8 cellular contexts compared by ENCODE assay signal in genomic region chr12:112012775-112013600, GRCh38. TPM values are rescaled to one million over a fixed set of nuclear protein-coding genes. Genes with fewer than 3 reads are reported as not detected.
DNase-seq lines count a peak whose midpoint lies in the region; ATAC-seq, FAIRE-seq and TF ChIP-seq lines count a peak whose summit lies in the region.

Gene ERP29, plus strand, starts transcription at chr12:112013426. Its CDS starts 40 bp downstream, at chr12:112013466.
Gene TMEM116, minus strand, starts transcription at chr12:112013165. Its CDS starts 7,895 bp downstream, at chr12:112005270.

- peak; percentile 70 for ATAC-seq in HG02840 (IDR thresholded peaks at IDR 0.05; ENCODE audit: low FRiP score, unreplicated experiment)
- ATAC-seq in T-cell (replicated peaks in 1 of 4): peak; percentile 83 to 89 (median 87)
- ATAC-seq in left cardiac atrium: peak; percentile 95 to 96

- CTCF ChIA-PET in T-cell (lab: Charles Lee): interaction anchor here (0.6 to 2.4 kb wide), 24 partner anchors 9 to 172 kb away, joined by 3 to 60 read pairs (median 4); partner anchors contain the start of gene NAA25 (in 1 of the 2)

- H3K27ac ChIP-seq in adrenal gland: peak within 1 kb of the TSS; percentile 96 to 99 (median 98)

- DNase-seq in GM12891 (ENCODE audit: insufficient read length, low spot score) (peak; percentile 95), NCI-H1436 treated with DMSO at 0.1 percent for 48 hours (lab: John Stamatoyannopoulos, UW) (peak; percentile 97), T-cell (peak; percentile 98 to 100 (median 100)), adrenal gland (peak; percentile 99 to 100 (median 100)), left cardiac atrium (peak; percentile 100), progenitor cell of endocrine pancreas (ENCODE audit: low spot score, unreplicated experiment) (peak; percentile 100), ureter (ENCODE audit: low spot score) (peak; percentile 100)

- POLR2A ChIA-PET in T-cell (lab: Charles Lee): interaction anchor here (0.6 to 2.4 kb wide), 9 partner anchors 8 to 171 kb away, joined by 3 to 13 read pairs (median 4); partner anchors contain the start of genes MAPKAPK5 (in 1 of the 2) and TRAFD1 (in 1 of the 2)

- WGBS in adrenal gland, 4 donors: 0 to 1% (median 0%) methylated on average over 22 to 67 of the region's 67 CpGs

- H3K9me3 Mint-ChIP-seq in T-cell (peaks cover 0 to 7% (median 4%) of the 10 kb centered on the region in 3 donors), progenitor cell of endocrine pancreas (ENCODE audit: low read depth) (peaks cover 7% of the 10 kb centered on the region)

- peak; percentile 97 for FAIRE-seq in GM12891 (lab: Jason Lieb, UNC)

- peaks cover 57 to 68% (median 63%) of the 10 kb centered on the region in 3 donors for H3K4me1 Mint-ChIP-seq in T-cell
- peaks cover 25% of the 10 kb centered on the region for H3K4me1 Mint-ChIP-seq in progenitor cell of endocrine pancreas (ENCODE audit: low read depth)

- H3K36me3 ChIP-seq in adrenal gland (replicated peaks in 1 of 2): no peaks in the 10 kb centered on the region

- no peaks in the 10 kb centered on the region for H3K27me3 Mint-ChIP-seq in T-cell
- H3K27me3 Mint-ChIP-seq in progenitor cell of endocrine pancreas: no peaks in the 10 kb centered on the region

- H3K4me1 ChIP-seq in adrenal gland (replicated peaks in 1 of 2): peaks cover 18 to 19% of the 10 kb centered on the region in 2 donors

- peaks cover 28% of the 10 kb centered on the region for H3K36me3 Mint-ChIP-seq in T-cell
- peaks cover 20% of the 10 kb centered on the region for H3K36me3 Mint-ChIP-seq in progenitor cell of endocrine pancreas (ENCODE audit: insufficient read depth)

- no peaks in the 10 kb centered on the region for H3K27me3 ChIP-seq in adrenal gland

- TF ChIP-seq POLR2A in GM12891 (IDR thresholded peaks at IDR 0.05; ENCODE audit: low read depth, low read length) (peak; percentile 98), adrenal gland (IDR thresholded peaks at IDR 0.05) (peak; percentile 86 to 95)

- intact Hi-C loops in adrenal gland (cut with DNase I): no loop called here
- intact Hi-C loops in left cardiac atrium (cut with DNase I): loop anchor here in 1 of 2 donors (5.0 kb wide), 1 partner anchor 66 kb away; no protein-coding TSS in a partner anchor

- peak within 1 kb of the TSS; percentile 99 for H3K27ac Mint-ChIP-seq in T-cell
- H3K27ac Mint-ChIP-seq in progenitor cell of endocrine pancreas: peak within 1 kb of the TSS; percentile 98

- TF ChIP-seq CTCF in adrenal gland (IDR thresholded peaks at IDR 0.05) (peak; percentile 24 to 77 (median 68)), progenitor cell of endocrine pancreas (IDR thresholded peaks at IDR 0.05; ENCODE audit: unreplicated experiment) (peak; percentile 53)

- H3K4me3 Mint-ChIP-seq in T-cell (peak within 1 kb of the TSS; percentile 89 to 95 (median 94)), progenitor cell of endocrine pancreas (ENCODE audit: low read depth) (peak within 1 kb of the TSS; percentile 83)

- H3K4me3 ChIP-seq in adrenal gland: peak within 1 kb of the TSS; percentile 12 to 94 (median 66)

- H3K9me3 ChIP-seq in adrenal gland (replicated peaks in 1 of 3): no peaks in the 10 kb centered on the region

TF ChIP-seq in GM12891, 5 proteins besides CTCF, POLR2A, EP300 and RAD21:
- TF ChIP-seq TAF1 (IDR thresholded peaks at IDR 0.05; ENCODE audit: low read depth, low read length): peak; percentile 54
- TF ChIP-seq PAX5 (IDR thresholded peaks at IDR 0.05; ENCODE audit: insufficient read depth, low read length, severe bottlenecking): no peak
- TF ChIP-seq POLR2AphosphoS5 (IDR thresholded peaks at IDR 0.05; ENCODE audit: low read depth, low read length): peak; percentile 95
- TF ChIP-seq SPI1 (IDR thresholded peaks at IDR 0.05; ENCODE audit: low read depth, low read length): peak; percentile 63
- TF ChIP-seq POU2F2 (IDR thresholded peaks at IDR 0.05; ENCODE audit: low read depth, low read length): peak; percentile 49; the same call in 1 of the 2 replicates
TF ChIP-seq in GM12891: peak in this region for 4.

RNA-seq across cellular contexts. Expression of gene ERP29, which starts in this region (rescaled TPM):
- polyA plus RNA-seq in GM12891 (2012; ENCODE audit: low read depth, missing spikeins): 95.0 TPM
- total RNA-seq in T-cell (100 to 1,000 TPM; 114 to 175 (median 158) TPM), adrenal gland (100 to 1,000 TPM in 3 of 8 donors, 10 to 100 TPM in 5; 73.2 to 141 (median 93.8) TPM), left cardiac atrium (10 to 100 TPM; 42.2 to 52.3 TPM), progenitor cell of endocrine pancreas (138 and 144 TPM in 2 replicates), ureter (115 TPM)
- 100 to 1,000 TPM in 1 of 3 donors, 10 to 100 TPM in 2; 68.5 to 133 (median 83.3) TPM for polyA plus RNA-seq in adrenal gland

RNA-seq across cellular contexts. Expression of gene TMEM116, which starts in this region (rescaled TPM):
- 6.0 TPM for polyA plus RNA-seq in GM12891 (2012; ENCODE audit: low read depth, missing spikeins)
- total RNA-seq in T-cell: 10 to 100 TPM; 16.0 to 27.2 (median 25.8) TPM
- total RNA-seq in adrenal gland: 10 to 100 TPM in 7 of 8 donors, 1 to 10 TPM in 1; 10.0 to 32.4 (median 24.3) TPM
- polyA plus RNA-seq in adrenal gland: 10 to 100 TPM in 2 of 3 donors, 1 to 10 TPM in 1; 6.3 to 17.4 (median 13.3) TPM
- total RNA-seq in left cardiac atrium: 10 to 100 TPM; 11.8 to 18.8 TPM
- total RNA-seq in progenitor cell of endocrine pancreas: 11.6 and 13.1 TPM in 2 replicates
- total RNA-seq in ureter: 19.7 TPM

Comparison
In these comparisons a context has a peak if more than half of its experiments do, and no peak if none do; other contexts are left out.
1. Peak in every context shown above with its lines: DNase-seq, ATAC-seq, H3K4me3 ChIP-seq and H3K27ac ChIP-seq.